8 cellular contexts compared by ENCODE assay signal in genomic region chrX:129522184-129523059, GRCh38. TPM values are rescaled to one million over a fixed set of nuclear protein-coding genes. Genes with fewer than 3 reads are reported as not detected.
DNase-seq lines count a peak whose midpoint lies in the region; ATAC-seq and TF ChIP-seq lines count a peak whose summit lies in the region.

No MANE protein-coding gene starts in this region.

- H3K36me3 ChIP-seq in neural cell (ENCODE audit: insufficient read depth, low read length) = no peaks in the 10 kb centered on the region

- peak overlapping the region; percentile 76 for H3K4me2 ChIP-seq in neural cell (ENCODE audit: low read length)

- H3K4me3 Mint-ChIP-seq in activated CD4-positive, alpha-beta T cell treated with anti-CD3 and anti-CD28 coated beads, Interleukin-2, amount 10 ng/mL, durations not matched to agents 7 days and 5 days = peak overlapping the region; percentile 71
- peak overlapping the region; percentile 75 for H3K4me3 Mint-ChIP-seq in activated naive CD4-positive, alpha-beta T cell treated with anti-CD3 and anti-CD28 coated beads, Interleukin-2, amount 10 ng/mL, durations not matched to agents 7 days and 5 days

- H3K9me3 Mint-ChIP-seq in activated CD4-positive, alpha-beta T cell treated with anti-CD3 and anti-CD28 coated beads, Interleukin-2, amount 10 ng/mL, durations not matched to agents 7 days and 5 days = peaks cover 1% of the 10 kb centered on the region
- H3K9me3 Mint-ChIP-seq in activated naive CD4-positive, alpha-beta T cell treated with anti-CD3 and anti-CD28 coated beads, Interleukin-2, amount 10 ng/mL, durations not matched to agents 7 days and 5 days = no peaks in the 10 kb centered on the region

- H3K27me3 Mint-ChIP-seq in activated CD4-positive, alpha-beta T cell treated with anti-CD3 and anti-CD28 coated beads, Interleukin-2, amount 10 ng/mL, durations not matched to agents 7 days and 5 days = peaks cover 29% of the 10 kb centered on the region
- H3K27me3 Mint-ChIP-seq in activated naive CD4-positive, alpha-beta T cell treated with anti-CD3 and anti-CD28 coated beads, Interleukin-2, amount 10 ng/mL, durations not matched to agents 7 days and 5 days = peaks cover 25% of the 10 kb centered on the region

- peaks cover 6% of the 10 kb centered on the region for H3K4me1 Mint-ChIP-seq in activated CD4-positive, alpha-beta T cell treated with anti-CD3 and anti-CD28 coated beads, Interleukin-2, amount 10 ng/mL, durations not matched to agents 7 days and 5 days
- peaks cover 7% of the 10 kb centered on the region for H3K4me1 Mint-ChIP-seq in activated naive CD4-positive, alpha-beta T cell treated with anti-CD3 and anti-CD28 coated beads, Interleukin-2, amount 10 ng/mL, durations not matched to agents 7 days and 5 days

- H3K36me3 Mint-ChIP-seq in activated CD4-positive, alpha-beta T cell treated with anti-CD3 and anti-CD28 coated beads, Interleukin-2, amount 10 ng/mL, durations not matched to agents 7 days and 5 days (ENCODE audit: low read depth) = no peaks in the 10 kb centered on the region
- no peaks in the 10 kb centered on the region for H3K36me3 Mint-ChIP-seq in activated naive CD4-positive, alpha-beta T cell treated with anti-CD3 and anti-CD28 coated beads, Interleukin-2, amount 10 ng/mL, durations not matched to agents 7 days and 5 days

- POLR2A ChIA-PET in activated CD4-positive, alpha-beta T cell treated with anti-CD3 and anti-CD28 coated beads, Interleukin-2, amount 10 ng/mL, durations not matched to agents 7 days and 5 days (lab: Charles Lee) = no interaction called here

- no peaks in the 10 kb centered on the region for H4K20me1 ChIP-seq in neural cell (ENCODE audit: insufficient read depth)

- H3K4me3 ChIP-seq in neural cell (ENCODE audit: low read length) = peak overlapping the region; percentile 83

- no peaks in the 10 kb centered on the region for H3K4me1 ChIP-seq in foreskin keratinocyte

- peak; percentile 83 for ATAC-seq in foreskin keratinocyte
- ATAC-seq in GM19467 (IDR thresholded peaks at IDR 0.05; ENCODE audit: unreplicated experiment) = no peak
- no peak for ATAC-seq in HG02798 (IDR thresholded peaks at IDR 0.05; ENCODE audit: poor library complexity, unreplicated experiment)

- DNase-seq in activated CD4-positive, alpha-beta T cell treated with anti-CD3 and anti-CD28 coated beads, Interleukin-2, amount 10 ng/mL, durations not matched to agents 7 days and 5 days = no peak
- no peak for DNase-seq in activated CD4-positive, alpha-beta T cell treated with anti-CD3 and anti-CD28 coated beads, Interleukin-2, amount 50 U/mL, for 48 hours
- DNase-seq in NCI-H1694 (lab: John Stamatoyannopoulos, UW) (peak; percentile 38), foreskin keratinocyte (no peak)
- DNase-seq in activated naive CD4-positive, alpha-beta T cell treated with anti-CD3 and anti-CD28 coated beads, Interleukin-2, amount 10 ng/mL, durations not matched to agents 7 days and 5 days = peak; percentile 20

- H3K9me2 ChIP-seq in neural cell (ENCODE audit: insufficient read depth, low read length) = no peaks in the 10 kb centered on the region

- peak; percentile 17 for TF ChIP-seq CTCF in foreskin keratinocyte (conservative IDR thresholded peaks at IDR 0.05)
- peak; percentile 19 for TF ChIP-seq CTCF in neural cell (IDR thresholded peaks at IDR 0.05; ENCODE audit: poor library complexity, severe bottlenecking)

- H3K27ac ChIP-seq in foreskin keratinocyte (no peak overlapping the region), neural cell (ENCODE audit: low read length) (peak overlapping the region; percentile 81)

- H2AFZ ChIP-seq in neural cell (ENCODE audit: low read depth, low read length) = peak overlapping the region; percentile 33

- no peaks in the 10 kb centered on the region for H3K9me3 ChIP-seq in neural cell (ENCODE audit: low read length)

- no peak for TF ChIP-seq RAD21 in neural cell (conservative IDR thresholded peaks at IDR 0.05)

- TF ChIP-seq EP300 in neural cell (conservative IDR thresholded peaks at IDR 0.05; ENCODE audit: poor library complexity, severe bottlenecking) = no peak

- peaks cover 30% of the 10 kb centered on the region for H3K79me2 ChIP-seq in neural cell (replicated peaks; ENCODE audit: insufficient read depth, low read length)

- H3K27me3 ChIP-seq in foreskin keratinocyte (no peaks in the 10 kb centered on the region), neural cell (ENCODE audit: insufficient read depth, low read depth, low read length) (no peaks in the 10 kb centered on the region)

- peak overlapping the region; percentile 90 for H3K9ac ChIP-seq in neural cell (ENCODE audit: low read length)

- no peaks in the 10 kb centered on the region for H3F3A ChIP-seq in neural cell (ENCODE audit: insufficient read depth, low read length, poor library complexity, severe bottlenecking)

- CTCF ChIA-PET in activated CD4-positive, alpha-beta T cell treated with anti-CD3 and anti-CD28 coated beads, Interleukin-2, amount 10 ng/mL, durations not matched to agents 7 days and 5 days (lab: Charles Lee) = interaction anchor here (1.0 kb wide), 1 partner anchor 136 kb away, joined by 3 read pairs; no protein-coding TSS in a partner anchor
- CTCF ChIA-PET in activated naive CD4-positive, alpha-beta T cell treated with anti-CD3 and anti-CD28 coated beads, Interleukin-2, amount 10 ng/mL, durations not matched to agents 7 days and 5 days (lab: Charles Lee) = no interaction called here

- H3K27ac Mint-ChIP-seq in activated CD4-positive, alpha-beta T cell treated with anti-CD3 and anti-CD28 coated beads, Interleukin-2, amount 10 ng/mL, durations not matched to agents 7 days and 5 days = no peak overlapping the region
- H3K27ac Mint-ChIP-seq in activated naive CD4-positive, alpha-beta T cell treated with anti-CD3 and anti-CD28 coated beads, Interleukin-2, amount 10 ng/mL, durations not matched to agents 7 days and 5 days = no peak overlapping the region

TF ChIP-seq in neural cell, 6 proteins besides CTCF, POLR2A, EP300 and RAD21:
- TF ChIP-seq SMC3 (conservative IDR thresholded peaks at IDR 0.05; ENCODE audit: poor library complexity) (no peak), REST (IDR thresholded peaks at IDR 0.05; ENCODE audit: borderline replicate concordance) (no peak), POLR2AphosphoS5 (IDR thresholded peaks at IDR 0.05) (peak; percentile 48), TAF1 (IDR thresholded peaks at IDR 0.05; ENCODE audit: low read depth) (no peak)
TF ChIP-seq in neural cell: peak in this region for 1.

RNA-seq across cellular contexts. Expression of gene SMARCA1, which starts 0.9 kb away (rescaled TPM):
- not detected for total RNA-seq in activated CD4-positive, alpha-beta T cell treated with anti-CD3 and anti-CD28 coated beads, Interleukin-2, amount 10 ng/mL, durations not matched to agents 7 days and 5 days
- 36.5 and 37.8 TPM in 2 replicates for total RNA-seq in foreskin keratinocyte
- polyA plus RNA-seq in foreskin keratinocyte (11.2 and 13.8 TPM in 2 replicates), neural cell (62.9 and 66.9 TPM in 2 replicates)
- 102 and 116 TPM in 2 replicates for polyA minus RNA-seq in neural cell

RNA-seq across cellular contexts. Expression of gene OCRL, which starts 17.6 kb away (rescaled TPM):
- total RNA-seq in activated CD4-positive, alpha-beta T cell treated with anti-CD3 and anti-CD28 coated beads, Interleukin-2, amount 10 ng/mL, durations not matched to agents 7 days and 5 days = 1 to 10 TPM; 1.9 to 2.1 TPM
- total RNA-seq in foreskin keratinocyte = 21.0 and 21.2 TPM in 2 replicates
- polyA plus RNA-seq in foreskin keratinocyte = 7.9 and 9.6 TPM in 2 replicates
- 27.9 and 31.2 TPM in 2 replicates for polyA plus RNA-seq in neural cell
- 47.2 and 49.8 TPM in 2 replicates for polyA minus RNA-seq in neural cell

Comparison
In these comparisons a context has a peak if more than half of its experiments do, and no peak if none do; other contexts are left out.
1. DNase-seq: peak in NCI-H1694 (single experiment) and activated naive CD4-positive, alpha-beta T cell treated with anti-CD3 and anti-CD28 coated beads, Interleukin-2, amount 10 ng/mL, durations not matched to agents 7 days and 5 days (single experiment); none in activated CD4-positive, alpha-beta T cell treated with anti-CD3 and anti-CD28 coated beads, Interleukin-2, amount 10 ng/mL, durations not matched to agents 7 days and 5 days (single experiment), activated CD4-positive, alpha-beta T cell treated with anti-CD3 and anti-CD28 coated beads, Interleukin-2, amount 50 U/mL, for 48 hours (0 of 2) and foreskin keratinocyte (0 of 2).
2. RNA of gene SMARCA1, which starts 0.9 kb away (total RNA-seq): 36.5 to 37.8 TPM in foreskin keratinocyte; not detected in activated CD4-positive, alpha-beta T cell treated with anti-CD3 and anti-CD28 coated beads, Interleukin-2, amount 10 ng/mL, durations not matched to agents 7 days and 5 days; every median in the first group is over 10 times any median in the second.